ENCODE assay signal across 1 cellular context in the genomic region with DNA sequence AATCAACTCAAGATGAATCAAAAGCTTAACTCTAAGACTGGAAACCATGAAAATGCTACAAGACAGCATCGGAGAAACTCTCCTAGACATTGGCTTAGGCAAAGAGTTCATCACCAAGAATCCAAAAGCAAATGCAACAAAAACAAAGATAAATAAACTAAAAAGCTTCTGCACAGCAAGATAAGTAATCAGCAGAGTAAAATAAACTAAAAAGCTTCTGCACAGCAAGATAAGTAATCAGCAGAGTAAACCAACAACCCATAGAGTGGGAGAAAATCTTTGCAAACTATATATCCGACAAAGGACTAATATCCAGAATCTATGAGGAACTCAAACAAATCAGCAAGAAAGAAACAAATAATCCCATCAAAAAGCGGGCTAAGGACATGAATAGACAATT.
TF ChIP-seq lines count a peak whose summit lies in the region.
"Not testable (repeated sequence)": the region's sequence is repeated elsewhere in the genome, so short reads cannot be mapped to it uniquely, and the experiment has no call there.

No MANE protein-coding gene starts in this region.

TF ChIP-seq in K562, 482 proteins besides CTCF, POLR2A, EP300 and RAD21 (continued from another document and continues in another):
- TF ChIP-seq, protein P1, sequence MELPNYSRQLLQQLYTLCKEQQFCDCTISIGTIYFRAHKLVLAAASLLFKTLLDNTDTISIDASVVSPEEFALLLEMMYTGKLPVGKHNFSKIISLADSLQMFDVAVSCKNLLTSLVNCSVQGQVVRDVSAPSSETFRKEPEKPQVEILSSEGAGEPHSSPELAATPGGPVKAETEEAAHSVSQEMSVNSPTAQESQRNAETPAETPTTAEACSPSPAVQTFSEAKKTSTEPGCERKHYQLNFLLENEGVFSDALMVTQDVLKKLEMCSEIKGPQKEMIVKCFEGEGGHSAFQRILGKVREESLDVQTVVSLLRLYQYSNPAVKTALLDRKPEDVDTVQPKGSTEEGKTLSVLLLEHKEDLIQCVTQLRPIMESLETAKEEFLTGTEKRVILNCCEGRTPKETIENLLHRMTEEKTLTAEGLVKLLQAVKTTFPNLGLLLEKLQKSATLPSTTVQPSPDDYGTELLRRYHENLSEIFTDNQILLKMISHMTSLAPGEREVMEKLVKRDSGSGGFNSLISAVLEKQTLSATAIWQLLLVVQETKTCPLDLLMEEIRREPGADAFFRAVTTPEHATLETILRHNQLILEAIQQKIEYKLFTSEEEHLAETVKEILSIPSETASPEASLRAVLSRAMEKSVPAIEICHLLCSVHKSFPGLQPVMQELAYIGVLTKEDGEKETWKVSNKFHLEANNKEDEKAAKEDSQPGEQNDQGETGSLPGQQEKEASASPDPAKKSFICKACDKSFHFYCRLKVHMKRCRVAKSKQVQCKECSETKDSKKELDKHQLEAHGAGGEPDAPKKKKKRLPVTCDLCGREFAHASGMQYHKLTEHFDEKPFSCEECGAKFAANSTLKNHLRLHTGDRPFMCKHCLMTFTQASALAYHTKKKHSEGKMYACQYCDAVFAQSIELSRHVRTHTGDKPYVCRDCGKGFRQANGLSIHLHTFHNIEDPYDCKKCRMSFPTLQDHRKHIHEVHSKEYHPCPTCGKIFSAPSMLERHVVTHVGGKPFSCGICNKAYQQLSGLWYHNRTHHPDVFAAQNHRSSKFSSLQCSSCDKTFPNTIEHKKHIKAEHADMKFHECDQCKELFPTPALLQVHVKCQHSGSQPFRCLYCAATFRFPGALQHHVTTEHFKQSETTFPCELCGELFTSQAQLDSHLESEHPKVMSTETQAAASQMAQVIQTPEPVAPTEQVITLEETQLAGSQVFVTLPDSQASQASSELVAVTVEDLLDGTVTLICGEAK (IDR thresholded peaks at IDR 0.05), result peak; percentile 62
- TF ChIP-seq, protein P1 (CRISPR knock-in tag; IDR thresholded peaks at IDR 0.05), result not testable (repeated sequence)
- peak; percentile 90 for TF ChIP-seq NCOA1 (IDR thresholded peaks at IDR 0.05; ENCODE audit: low read depth)
- peak; percentile 98 for TF ChIP-seq ELF4 (CRISPR knock-in tag; IDR thresholded peaks at IDR 0.05)
- TF ChIP-seq SMARCA4 (IDR thresholded peaks at IDR 0.05), result peak; percentile 99
- TF ChIP-seq BCOR (IDR thresholded peaks at IDR 0.05), result peak; percentile 87
- TF ChIP-seq HDAC1 (IDR thresholded peaks at IDR 0.05), result peak; percentile 37 to 96; a peak in 2 of 4 replicates
- TF ChIP-seq SMAD1 (IDR thresholded peaks at IDR 0.05; ENCODE audit: low read depth, low read length, partially characterized antibody), result peak; percentile 75
- TF ChIP-seq TBL1XR1 (IDR thresholded peaks at IDR 0.05; ENCODE audit: low read length in 2 of 2), result peak in 1 of 2 experiments; percentile 84; a peak in 2 of 4 replicates
- TF ChIP-seq HDAC3 (IDR thresholded peaks at IDR 0.05; ENCODE audit: borderline replicate concordance, partially characterized antibody), result peak; percentile 93
- TF ChIP-seq ATF1 (CRISPR knock-in tag; IDR thresholded peaks at IDR 0.05), result not testable (repeated sequence)
- peak; percentile 19; the same call in 1 of the 2 replicates for TF ChIP-seq ATF1 (tag; IDR thresholded peaks at IDR 0.05)
- 0 out of 2 replicates have a peak, but pooled peaks have one; percentile 46 for TF ChIP-seq TCF7L2 (IDR thresholded peaks at IDR 0.05; ENCODE audit: low read depth, low read length)
- TF ChIP-seq ATF7 (IDR thresholded peaks at IDR 0.05), result peak; percentile 58
- 0 out of 2 replicates have a peak, but pooled peaks have one; percentile 10 for TF ChIP-seq RFX1 (IDR thresholded peaks at IDR 0.05)
- TF ChIP-seq, protein P2, sequence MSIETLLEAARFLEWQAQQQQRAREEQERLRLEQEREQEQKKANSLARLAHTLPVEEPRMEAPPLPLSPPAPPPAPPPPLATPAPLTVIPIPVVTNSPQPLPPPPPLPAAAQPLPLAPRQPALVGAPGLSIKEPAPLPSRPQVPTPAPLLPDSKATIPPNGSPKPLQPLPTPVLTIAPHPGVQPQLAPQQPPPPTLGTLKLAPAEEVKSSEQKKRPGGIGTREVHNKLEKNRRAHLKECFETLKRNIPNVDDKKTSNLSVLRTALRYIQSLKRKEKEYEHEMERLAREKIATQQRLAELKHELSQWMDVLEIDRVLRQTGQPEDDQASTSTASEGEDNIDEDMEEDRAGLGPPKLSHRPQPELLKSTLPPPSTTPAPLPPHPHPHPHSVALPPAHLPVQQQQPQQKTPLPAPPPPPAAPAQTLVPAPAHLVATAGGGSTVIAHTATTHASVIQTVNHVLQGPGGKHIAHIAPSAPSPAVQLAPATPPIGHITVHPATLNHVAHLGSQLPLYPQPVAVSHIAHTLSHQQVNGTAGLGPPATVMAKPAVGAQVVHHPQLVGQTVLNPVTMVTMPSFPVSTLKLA (conservative IDR thresholded peaks at IDR 0.05), result peak; percentile 46 to 67; a peak in 2 of 4 replicates
- TF ChIP-seq KDM1A (IDR thresholded peaks at IDR 0.05), result peak; percentile 99
- TF ChIP-seq NCOA2 (IDR thresholded peaks at IDR 0.05; ENCODE audit: partially characterized antibody in 2 of 2), result peak; percentile 68 to 73
- TF ChIP-seq VEZF1 (CRISPR knock-in tag; IDR thresholded peaks at IDR 0.05), result peak; percentile 72
- peak; percentile 68; the same call in 1 of the 2 replicates for TF ChIP-seq TCFL5 (CRISPR knock-in tag; conservative IDR thresholded peaks at IDR 0.05)
- TF ChIP-seq, protein P3, sequence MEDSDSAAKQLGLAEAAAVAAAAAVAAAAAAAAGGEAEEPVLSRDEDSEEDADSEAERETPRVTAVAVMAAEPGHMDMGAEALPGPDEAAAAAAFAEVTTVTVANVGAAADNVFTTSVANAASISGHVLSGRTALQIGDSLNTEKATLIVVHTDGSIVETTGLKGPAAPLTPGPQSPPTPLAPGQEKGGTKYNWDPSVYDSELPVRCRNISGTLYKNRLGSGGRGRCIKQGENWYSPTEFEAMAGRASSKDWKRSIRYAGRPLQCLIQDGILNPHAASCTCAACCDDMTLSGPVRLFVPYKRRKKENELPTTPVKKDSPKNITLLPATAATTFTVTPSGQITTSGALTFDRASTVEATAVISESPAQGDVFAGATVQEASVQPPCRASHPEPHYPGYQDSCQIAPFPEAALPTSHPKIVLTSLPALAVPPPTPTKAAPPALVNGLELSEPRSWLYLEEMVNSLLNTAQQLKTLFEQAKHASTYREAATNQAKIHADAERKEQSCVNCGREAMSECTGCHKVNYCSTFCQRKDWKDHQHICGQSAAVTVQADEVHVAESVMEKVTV (CRISPR knock-in tag; IDR thresholded peaks at IDR 0.05), result peak; percentile 42; the same call in 1 of the 2 replicates
- 0 out of 2 replicates have a peak, but pooled peaks have one; percentile 31 for TF ChIP-seq ZNF561 (CRISPR knock-in tag; conservative IDR thresholded peaks at IDR 0.05)
- peak in 1 of 2 experiments; percentile 85; a peak in 2 of 4 replicates for TF ChIP-seq ZNF639 (CRISPR knock-in tag; conservative IDR thresholded peaks at IDR 0.05 in 1 of 2, IDR thresholded peaks at IDR 0.05 in 1 of 2)
- peak; percentile 50; the same call in 1 of the 2 replicates for TF ChIP-seq HBP1 (CRISPR knock-in tag; IDR thresholded peaks at IDR 0.05)
- peak in 1 of 2 experiments; percentile 93; a peak in 2 of 4 replicates for TF ChIP-seq ARNT (IDR thresholded peaks at IDR 0.05)
- TF ChIP-seq NFE2 (IDR thresholded peaks at IDR 0.05; ENCODE audit: low read depth), result peak; percentile 23; the same call in 1 of the 2 replicates
- TF ChIP-seq, protein P4, sequence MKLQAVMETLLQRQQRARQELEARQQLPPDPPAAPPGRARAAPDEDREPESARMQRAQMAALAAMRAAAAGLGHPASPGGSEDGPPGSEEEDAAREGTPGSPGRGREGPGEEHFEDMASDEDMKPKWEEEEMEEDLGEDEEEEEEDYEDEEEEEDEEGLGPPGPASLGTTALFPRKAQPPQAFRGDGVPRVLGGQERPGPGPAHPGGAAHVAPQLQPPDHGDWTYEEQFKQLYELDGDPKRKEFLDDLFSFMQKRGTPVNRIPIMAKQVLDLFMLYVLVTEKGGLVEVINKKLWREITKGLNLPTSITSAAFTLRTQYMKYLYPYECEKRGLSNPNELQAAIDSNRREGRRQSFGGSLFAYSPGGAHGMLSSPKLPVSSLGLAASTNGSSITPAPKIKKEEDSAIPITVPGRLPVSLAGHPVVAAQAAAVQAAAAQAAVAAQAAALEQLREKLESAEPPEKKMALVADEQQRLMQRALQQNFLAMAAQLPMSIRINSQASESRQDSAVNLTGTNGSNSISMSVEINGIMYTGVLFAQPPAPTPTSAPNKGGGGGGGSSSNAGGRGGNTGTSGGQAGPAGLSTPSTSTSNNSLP (IDR thresholded peaks at IDR 0.05; ENCODE audit: borderline replicate concordance, low read depth, low read length), result 0 out of 2 replicates have a peak, but pooled peaks have one; percentile 10
- TF ChIP-seq MTA2 (IDR thresholded peaks at IDR 0.05; ENCODE audit: low read depth), result peak; percentile 99
- TF ChIP-seq HMBOX1 (IDR thresholded peaks at IDR 0.05), result peak; percentile 57
- peak; percentile 37; the same call in 1 of the 2 replicates for TF ChIP-seq ZBTB12 (CRISPR knock-in tag; IDR thresholded peaks at IDR 0.05)
- TF ChIP-seq CREM (IDR thresholded peaks at IDR 0.05; ENCODE audit: low read depth), result peak; percentile 14; the same call in 1 of the 2 replicates
- peak; percentile 94 to 97 for TF ChIP-seq TRIM24 (IDR thresholded peaks at IDR 0.05)
